ENCODE assay signal across 17 cellular contexts in the genomic region with DNA sequence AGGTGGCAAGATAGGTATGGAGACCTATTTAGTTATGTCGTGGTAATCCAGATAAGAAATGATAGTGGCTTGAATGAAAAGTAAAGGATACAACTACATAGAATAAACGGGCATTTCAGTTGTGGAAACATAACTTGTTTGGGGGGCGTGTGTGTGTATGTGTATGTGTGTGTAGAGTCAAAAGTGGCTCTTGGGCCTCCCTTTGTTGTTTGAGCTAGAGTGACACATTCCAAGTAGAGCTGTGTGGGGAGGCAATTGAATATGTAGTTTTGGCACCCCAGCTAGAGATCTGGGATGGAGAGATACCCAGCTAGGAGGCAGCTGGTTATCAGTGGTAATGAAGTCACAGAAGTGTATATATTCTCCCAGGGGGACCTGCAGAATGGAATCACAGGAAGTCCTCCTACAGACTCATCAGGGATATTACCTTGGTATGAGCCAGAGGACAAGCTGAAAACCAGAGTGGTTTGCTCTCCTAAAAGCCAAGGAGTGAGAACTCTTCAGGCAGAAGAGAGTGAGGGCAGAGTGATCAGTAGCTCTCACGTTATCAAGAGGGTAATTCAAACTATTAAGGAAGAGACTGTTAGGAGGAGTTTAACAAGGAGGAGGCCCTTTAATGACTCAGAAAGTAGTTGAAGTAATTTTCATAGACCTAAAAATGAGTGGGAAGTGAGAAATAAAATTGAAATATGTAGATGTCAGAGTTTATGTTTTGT. TPM values are rescaled to one million over a fixed set of nuclear protein-coding genes. Genes with fewer than 3 reads are reported as not detected.
DNase-seq lines count a peak whose midpoint lies in the region; ATAC-seq and TF ChIP-seq lines count a peak whose summit lies in the region.
"Had no signal": no experiment of that assay in that cellular context is flagged by ENCODE, and none has a peak within 500 bp of the region (broad histone marks: within the 10 kb centered on the region; RNA-seq: fewer than 3 reads in every experiment).

No MANE protein-coding gene starts in this region.

- no peaks in the 10 kb centered on the region for H3K9me3 ChIP-seq in neural progenitor cell (ENCODE audit: low read depth)

- CTCF ChIA-PET in WTC11 (lab: Charles Lee), result interaction anchor here (1.7 to 2.3 kb wide), 2 partner anchors 22 to 29 kb away, joined by 8 to 15 read pairs; no protein-coding TSS in a partner anchor

- H4K20me1 ChIP-seq in neural progenitor cell (ENCODE audit: low read depth), result no peaks in the 10 kb centered on the region

- peaks cover 10% of the 10 kb centered on the region for H3K27me3 Mint-ChIP-seq in WTC11 (ENCODE audit: low read depth)
- peaks cover 2% of the 10 kb centered on the region for H3K27me3 Mint-ChIP-seq in neural progenitor cell (ENCODE audit: insufficient read depth, low read depth)

- H3K27ac ChIP-seq in neural progenitor cell, result no peak overlapping the region
- H3K27ac ChIP-seq in caudate nucleus (ENCODE audit: low read depth, low read length), result no peak overlapping the region

- no peaks in the 10 kb centered on the region for H3K79me2 ChIP-seq in neural progenitor cell (ENCODE audit: low read depth)

- ATAC-seq in GM18909 (IDR thresholded peaks at IDR 0.05; ENCODE audit: poor library complexity, unreplicated experiment) (peak; percentile 23), HG03354 (IDR thresholded peaks at IDR 0.05; ENCODE audit: poor library complexity, severe bottlenecking, unreplicated experiment) (peak; percentile 25), WTC11 (no peak), GM19035 (IDR thresholded peaks at IDR 0.05; ENCODE audit: unreplicated experiment) (no peak)
- ATAC-seq: SK-N-SH treated with all-trans-retinoic acid at 6 μM for 48 hours had no signal

- peaks cover 61% of the 10 kb centered on the region for H3K4me1 Mint-ChIP-seq in WTC11
- H3K4me1 Mint-ChIP-seq in neural progenitor cell, result no peaks in the 10 kb centered on the region

- POLR2A ChIA-PET in WTC11 (lab: Charles Lee), result no interaction called here

- no peaks in the 10 kb centered on the region for H3K27me3 ChIP-seq in neural progenitor cell

- H3K27ac Mint-ChIP-seq in WTC11 (peak overlapping the region; percentile 37; the same call in 1 of the 2 replicates), neural progenitor cell (no peak overlapping the region)
- H3K27ac Mint-ChIP-seq: CD14-positive monocyte had no signal

- no peak overlapping the region for H3K4me3 ChIP-seq in neural progenitor cell

- H3K9me3 Mint-ChIP-seq in WTC11, result no peaks in the 10 kb centered on the region
- H3K9me3 Mint-ChIP-seq in neural progenitor cell, result no peaks in the 10 kb centered on the region

- H3K36me3 ChIP-seq in neural progenitor cell, result no peaks in the 10 kb centered on the region

- H3K4me3 Mint-ChIP-seq in WTC11 (no peak overlapping the region), neural progenitor cell (no peak overlapping the region)
- H3K4me3 Mint-ChIP-seq: CD14-positive monocyte had no signal

- H3K36me3 Mint-ChIP-seq in WTC11 (no peaks in the 10 kb centered on the region), neural progenitor cell (no peaks in the 10 kb centered on the region)
- H3K36me3 Mint-ChIP-seq: CD14-positive monocyte had no signal

- no peak overlapping the region for H2AFZ ChIP-seq in neural progenitor cell (replicated peaks)

- no peak overlapping the region for H3K9ac ChIP-seq in neural progenitor cell

- H3K4me1 ChIP-seq in neural progenitor cell, result peaks cover 23% of the 10 kb centered on the region

- TF ChIP-seq CTCF in WTC11 (IDR thresholded peaks at IDR 0.05), result no peak
- TF ChIP-seq CTCF in neural progenitor cell (IDR thresholded peaks at IDR 0.05), result no peak

- DNase-seq in WTC11 (ENCODE audit: low spot score) (no peak), neural progenitor cell (ENCODE audit: low spot score) (no peak), caudate nucleus (lab: John Stamatoyannopoulos, UW) (no peak)
- DNase-seq in stimulated activated CD4-positive, alpha-beta T cell treated with anti-CD3 and anti-CD28 coated beads, Interleukin-2, amount 100 ng/mL, for 48 hours, result no peak
- DNase-seq: ACHN, AML-193, DMS53, H7, NCI-H2029 treated with DMSO at 0.1 percent for 48 hours, NCI-H510A treated with DMSO at 0.1 percent for 48 hours, SHP77 treated with DMSO at 0.1 percent for 48 hours had no signal

- peak overlapping the region; percentile 6 for H3K4me2 ChIP-seq in neural progenitor cell

- H3F3A ChIP-seq in neural progenitor cell (ENCODE audit: low read depth), result no peaks in the 10 kb centered on the region

TF ChIP-seq in WTC11, 78 proteins besides CTCF, POLR2A, EP300 and RAD21 (continues in another document):
- no peak for TF ChIP-seq ZNF121 (CRISPR knock-in tag; IDR thresholded peaks at IDR 0.05)
- no peak for TF ChIP-seq RORB (CRISPR knock-in tag; IDR thresholded peaks at IDR 0.05)
- TF ChIP-seq, protein P1, sequence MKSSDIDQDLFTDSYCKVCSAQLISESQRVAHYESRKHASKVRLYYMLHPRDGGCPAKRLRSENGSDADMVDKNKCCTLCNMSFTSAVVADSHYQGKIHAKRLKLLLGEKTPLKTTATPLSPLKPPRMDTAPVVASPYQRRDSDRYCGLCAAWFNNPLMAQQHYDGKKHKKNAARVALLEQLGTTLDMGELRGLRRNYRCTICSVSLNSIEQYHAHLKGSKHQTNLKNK (CRISPR knock-in tag; IDR thresholded peaks at IDR 0.05), result no peak
- TF ChIP-seq ZNF423 (CRISPR knock-in tag; IDR thresholded peaks at IDR 0.05), result no peak
- TF ChIP-seq, protein P2, sequence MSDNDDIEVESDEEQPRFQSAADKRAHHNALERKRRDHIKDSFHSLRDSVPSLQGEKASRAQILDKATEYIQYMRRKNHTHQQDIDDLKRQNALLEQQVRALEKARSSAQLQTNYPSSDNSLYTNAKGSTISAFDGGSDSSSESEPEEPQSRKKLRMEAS (CRISPR knock-in tag; IDR thresholded peaks at IDR 0.05), result no peak
- TF ChIP-seq MXD4 (CRISPR knock-in tag; IDR thresholded peaks at IDR 0.05; ENCODE audit: borderline replicate concordance), result no peak
- TF ChIP-seq, protein P3, sequence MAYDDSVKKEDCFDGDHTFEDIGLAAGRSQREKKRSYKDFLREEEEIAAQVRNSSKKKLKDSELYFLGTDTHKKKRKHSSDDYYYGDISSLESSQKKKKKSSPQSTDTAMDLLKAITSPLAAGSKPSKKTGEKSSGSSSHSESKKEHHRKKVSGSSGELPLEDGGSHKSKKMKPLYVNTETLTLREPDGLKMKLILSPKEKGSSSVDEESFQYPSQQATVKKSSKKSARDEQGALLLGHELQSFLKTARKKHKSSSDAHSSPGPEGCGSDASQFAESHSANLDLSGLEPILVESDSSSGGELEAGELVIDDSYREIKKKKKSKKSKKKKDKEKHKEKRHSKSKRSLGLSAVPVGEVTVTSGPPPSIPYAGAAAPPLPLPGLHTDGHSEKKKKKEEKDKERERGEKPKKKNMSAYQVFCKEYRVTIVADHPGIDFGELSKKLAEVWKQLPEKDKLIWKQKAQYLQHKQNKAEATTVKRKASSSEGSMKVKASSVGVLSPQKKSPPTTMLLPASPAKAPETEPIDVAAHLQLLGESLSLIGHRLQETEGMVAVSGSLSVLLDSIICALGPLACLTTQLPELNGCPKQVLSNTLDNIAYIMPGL (CRISPR knock-in tag; IDR thresholded peaks at IDR 0.05), result no peak
- TF ChIP-seq, protein P4, sequence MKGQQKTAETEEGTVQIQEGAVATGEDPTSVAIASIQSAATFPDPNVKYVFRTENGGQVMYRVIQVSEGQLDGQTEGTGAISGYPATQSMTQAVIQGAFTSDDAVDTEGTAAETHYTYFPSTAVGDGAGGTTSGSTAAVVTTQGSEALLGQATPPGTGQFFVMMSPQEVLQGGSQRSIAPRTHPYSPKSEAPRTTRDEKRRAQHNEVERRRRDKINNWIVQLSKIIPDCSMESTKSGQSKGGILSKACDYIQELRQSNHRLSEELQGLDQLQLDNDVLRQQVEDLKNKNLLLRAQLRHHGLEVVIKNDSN (CRISPR knock-in tag; IDR thresholded peaks at IDR 0.05), result no peak
- TF ChIP-seq ZNF396 (CRISPR knock-in tag; IDR thresholded peaks at IDR 0.05; ENCODE audit: borderline replicate concordance), result no peak
- TF ChIP-seq, protein P5, sequence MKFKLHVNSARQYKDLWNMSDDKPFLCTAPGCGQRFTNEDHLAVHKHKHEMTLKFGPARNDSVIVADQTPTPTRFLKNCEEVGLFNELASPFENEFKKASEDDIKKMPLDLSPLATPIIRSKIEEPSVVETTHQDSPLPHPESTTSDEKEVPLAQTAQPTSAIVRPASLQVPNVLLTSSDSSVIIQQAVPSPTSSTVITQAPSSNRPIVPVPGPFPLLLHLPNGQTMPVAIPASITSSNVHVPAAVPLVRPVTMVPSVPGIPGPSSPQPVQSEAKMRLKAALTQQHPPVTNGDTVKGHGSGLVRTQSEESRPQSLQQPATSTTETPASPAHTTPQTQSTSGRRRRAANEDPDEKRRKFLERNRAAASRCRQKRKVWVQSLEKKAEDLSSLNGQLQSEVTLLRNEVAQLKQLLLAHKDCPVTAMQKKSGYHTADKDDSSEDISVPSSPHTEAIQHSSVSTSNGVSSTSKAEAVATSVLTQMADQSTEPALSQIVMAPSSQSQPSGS (CRISPR knock-in tag; IDR thresholded peaks at IDR 0.05; ENCODE audit: borderline replicate concordance, low read depth), result no peak
- TF ChIP-seq NR1H2 (CRISPR knock-in tag; IDR thresholded peaks at IDR 0.05), result no peak
- no peak for TF ChIP-seq NR2C2 (CRISPR knock-in tag; IDR thresholded peaks at IDR 0.05)

RNA-seq across cellular contexts. Expression of a gene that starts 5.1 kb away (rescaled TPM):
- 12.5 to 16.5 TPM (median 13.7 TPM) in 3 replicates for total RNA-seq in WTC11 (2021)
- total RNA-seq in neural progenitor cell (ENCODE audit: low replicate concordance), result not detected in 2 replicates
- total RNA-seq: H7; T-helper 1 cell treated with Interleukin-12 subunit alpha and Interleukin-12 subunit beta and Interleukin-4 antibody, amounts not matched to agents 30 ng/mL and 1 ng/mL, for 36 hours had no signal

Comparison
In these comparisons a context has a peak if more than half of its experiments do, and no peak if none do; other contexts are left out.
1. ATAC-seq: peak in GM18909 (single experiment) and HG03354 (single experiment); none in WTC11 (single experiment) and GM19035 (single experiment).
2. RNA of a gene that starts 5.1 kb away (total RNA-seq): 12.5 to 16.5 TPM in WTC11; not detected in neural progenitor cell; every median in the first group is over 10 times any median in the second.